Comparison of ENCODE assay signal across 10 cellular contexts in genomic region chr10:122462533-122463465, GRCh38. TPM values are rescaled to one million over a fixed set of nuclear protein-coding genes. Genes with fewer than 3 reads are reported as not detected.
DNase-seq lines count a peak whose midpoint lies in the region; ATAC-seq, FAIRE-seq and TF ChIP-seq lines count a peak whose summit lies in the region.
"Had no signal": no experiment of that assay in that cellular context is flagged by ENCODE, and none has a peak within 500 bp of the region (broad histone marks: within the 10 kb centered on the region; RNA-seq: fewer than 3 reads in every experiment).

No MANE protein-coding gene starts in this region.

- H3K36me3 ChIP-seq in PC-3 (ENCODE audit: low read depth, low read length) (no peaks in the 10 kb centered on the region), mucosa of rectum (ENCODE audit: control insufficient read depth in 2 of 2, insufficient read depth in 2 of 2, low read length in 2 of 2) (no peaks in the 10 kb centered on the region)

- H3K4me2 ChIP-seq in PC-3 (ENCODE audit: low read length) = peak overlapping the region; percentile 97

- intact Hi-C loops in PC-3 (cut with micrococcal nuclease) = no loop called here

- H2AFZ ChIP-seq in PC-3 (ENCODE audit: low read length) = peak overlapping the region; percentile 62

- H3K27ac ChIP-seq in PC-3 (ENCODE audit: low read length) (no peak overlapping the region), mucosa of rectum (ENCODE audit: low read depth in 2 of 2, low read length in 2 of 2) (peak overlapping the region; percentile 50 to 53)

- peak; percentile 29 for ATAC-seq in PC-3

- H3K9ac ChIP-seq in PC-3 (ENCODE audit: low read length) = peak overlapping the region; percentile 43
- peak overlapping the region; percentile 1 to 49 for H3K9ac ChIP-seq in mucosa of rectum (ENCODE audit: low read depth in 1 of 2, low read length in 2 of 2)

- no peaks in the 10 kb centered on the region for H3K9me3 ChIP-seq in PC-3 (ENCODE audit: low read length)
- no peaks in the 10 kb centered on the region for H3K9me3 ChIP-seq in mucosa of rectum (ENCODE audit: control insufficient read depth in 2 of 2, low read length in 2 of 2)

- DNase-seq in AG10803 (ENCODE audit: low read depth) (peak; percentile 53), PC-3 (peak; percentile 19), epidermal melanocyte (ENCODE audit: insufficient read length, low spot score) (peak; percentile 22), urothelium cell line (ENCODE audit: low spot score) (peak; percentile 35), NCI-H1105 treated with DMSO at 0.1 percent for 48 hours (lab: John Stamatoyannopoulos, UW) (no peak), NCI-H1417 treated with DMSO at 0.1 percent for 48 hours (lab: John Stamatoyannopoulos, UW) (no peak)
- no peak for DNase-seq in stimulated activated CD4-positive, alpha-beta T cell treated with anti-CD3 and anti-CD28 coated beads, Interleukin-1b, Interleukin-23, amount 100 ng/mL, for 48 hours

- TSS peak; percentile 52 for BruUV-seq in PC-3 (replicated peaks; lab: Mats Ljungman, UMichigan)

- H4K20me1 ChIP-seq in PC-3 (ENCODE audit: low read length) = no peaks in the 10 kb centered on the region

- H3K79me2 ChIP-seq in PC-3 (ENCODE audit: low read length) = 0 out of 2 replicates have a peak, but pooled peaks cover 3% of the 10 kb centered on the region

- POLR2A ChIA-PET in PC-3 (lab: Charles Lee; ENCODE audit: unreplicated experiment) = no interaction called here

- no peaks in the 10 kb centered on the region for H3K27me3 ChIP-seq in PC-3 (ENCODE audit: low read length)
- H3K27me3 ChIP-seq in mucosa of rectum (ENCODE audit: control insufficient read depth in 2 of 2, insufficient read depth in 2 of 2, low read length in 2 of 2) = peaks cover 27 to 39% of the 10 kb centered on the region in 2 donors

- H3K4me3 ChIP-seq in AG10803 (ENCODE audit: low read length) (peak overlapping the region; percentile 80), PC-3 (ENCODE audit: low read length) (peak overlapping the region; percentile 86), mucosa of rectum (ENCODE audit: low read length in 2 of 2) (peak overlapping the region; percentile 64 to 72)

- no peak for TF ChIP-seq CTCF in AG10803 (conservative IDR thresholded peaks at IDR 0.05; ENCODE audit: low read length)
- TF ChIP-seq CTCF in PC-3 (conservative IDR thresholded peaks at IDR 0.05; ENCODE audit: low read depth, low read length) = no peak

- CTCF ChIA-PET in PC-3 (lab: Charles Lee) = no interaction called here

- H3K9me2 ChIP-seq in PC-3 (replicated peaks; ENCODE audit: low read length) = no peaks in the 10 kb centered on the region

- H3K4me1 ChIP-seq in PC-3 (ENCODE audit: insufficient read depth, low read length) = peaks cover 4% of the 10 kb centered on the region; the same call in 1 of the 2 replicates
- peaks cover 9 to 13% of the 10 kb centered on the region in 2 donors for H3K4me1 ChIP-seq in mucosa of rectum (ENCODE audit: control insufficient read depth in 2 of 2, insufficient read depth in 2 of 2, low read length in 2 of 2)

- H3F3A ChIP-seq in PC-3 (ENCODE audit: low read length, unreplicated experiment) = no peaks in the 10 kb centered on the region

- no peak for FAIRE-seq in urothelium cell line (lab: Jason Lieb, UNC)
- FAIRE-seq: GM18507 had no signal

RNA-seq across cellular contexts. Expression of gene HTRA1, which starts 1.4 kb away (rescaled TPM):
- total RNA-seq in PC-3 (2014; rRNA removed) = 18.6 and 21.3 TPM in 2 replicates
- total RNA-seq: activated naive CD4-positive, alpha-beta T cell treated with anti-CD3 and anti-CD28 coated beads, Interleukin-2, amount 50 U/mL, for 72 hours had no signal

RNA-seq across cellular contexts. Expression of gene ARMS2, which starts 8.3 kb away (rescaled TPM):
- total RNA-seq in PC-3 (2014; rRNA removed) = not detected in 2 replicates

Comparison
In these comparisons a context has a peak if more than half of its experiments do, and no peak if none do; other contexts are left out.
1. DNase-seq: peak in AG10803 (single experiment), PC-3 (single experiment), epidermal melanocyte (single experiment) and urothelium cell line (single experiment); none in NCI-H1105 treated with DMSO at 0.1 percent for 48 hours (single experiment), stimulated activated CD4-positive, alpha-beta T cell treated with anti-CD3 and anti-CD28 coated beads, Interleukin-1b, Interleukin-23, amount 100 ng/mL, for 48 hours (single experiment) and NCI-H1417 treated with DMSO at 0.1 percent for 48 hours (single experiment).
2. Peak in every context shown above with its lines, with median percentiles within 50 percentile points of each other: H3K4me3 ChIP-seq.